ENCODE assay signal across 7 cellular contexts in the genomic region with DNA sequence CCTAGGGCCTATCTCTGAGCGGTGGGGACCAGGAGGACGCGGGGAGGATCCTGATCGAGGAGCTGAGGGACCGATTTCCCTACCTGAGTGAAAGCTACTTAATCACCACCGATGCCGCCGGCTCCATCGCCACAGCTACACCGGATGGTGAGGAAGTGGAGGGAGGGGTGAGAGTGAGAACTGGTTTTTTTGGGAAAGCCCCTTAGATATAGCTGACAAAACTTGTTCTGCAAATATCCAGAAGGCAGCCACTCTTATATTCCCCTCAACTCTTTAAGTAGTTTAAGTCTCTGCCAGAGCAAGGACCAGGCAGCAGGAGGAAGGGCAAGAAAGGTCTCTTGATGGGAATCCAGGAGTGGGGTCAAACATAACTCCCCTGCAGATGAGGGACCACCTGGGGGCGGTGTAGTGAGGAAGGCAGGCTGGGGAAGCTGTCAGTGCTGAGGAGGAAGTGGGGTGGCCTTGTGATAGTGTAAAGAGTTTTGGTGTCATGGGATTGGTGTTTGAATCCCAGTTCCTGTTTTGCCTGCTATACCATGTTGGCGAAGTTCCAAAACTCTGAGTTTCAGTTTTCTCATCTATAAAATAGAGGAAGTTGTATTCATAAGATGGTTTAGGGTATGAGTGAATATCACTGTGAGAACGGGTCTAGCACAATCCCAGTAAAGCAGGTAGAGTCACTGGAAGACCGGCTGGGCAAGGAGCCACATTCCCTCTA.
DNase-seq lines count a peak whose midpoint lies in the region; ATAC-seq and FAIRE-seq lines count a peak whose summit lies in the region.

No MANE protein-coding gene starts in this region.

- H3K27me3 ChIP-seq in duodenal mucosa (ENCODE audit: control insufficient read depth in 1 of 2, insufficient read depth in 2 of 2, low read length in 2 of 2), result no peaks in the 10 kb centered on the region

- ATAC-seq in GM19324 (IDR thresholded peaks at IDR 0.05; ENCODE audit: low FRiP score, unreplicated experiment), result peak; percentile 28
- peak; percentile 60 for ATAC-seq in HG03378 (IDR thresholded peaks at IDR 0.05; ENCODE audit: unreplicated experiment)

- FAIRE-seq in HTR-8/SVneo (lab: Jason Lieb, UNC), result no peak

- peaks cover 11 to 37% of the 10 kb centered on the region in 2 donors for H3K4me1 ChIP-seq in duodenal mucosa (ENCODE audit: control insufficient read depth in 1 of 2, insufficient read depth in 2 of 2, low read length in 2 of 2)

- peak overlapping the region; percentile 33 for H3K27ac ChIP-seq in duodenal mucosa (ENCODE audit: low read depth, low read length)

- H3K9me3 ChIP-seq in duodenal mucosa (ENCODE audit: control insufficient read depth in 1 of 2, low read length in 2 of 2), result no peaks in the 10 kb centered on the region

- H3K36me3 ChIP-seq in duodenal mucosa (ENCODE audit: control insufficient read depth in 1 of 2, insufficient read depth in 2 of 2, low read length in 2 of 2), result peaks cover 16 to 38% of the 10 kb centered on the region in 2 donors

- H3K4me3 ChIP-seq in duodenal mucosa (ENCODE audit: low read depth in 1 of 2, low read length in 2 of 2), result peak overlapping the region; percentile 3 to 19

- DNase-seq in activated CD4-positive, CD25-positive, alpha-beta regulatory T cell treated with anti-CD3 and anti-CD28 coated beads, Interleukin-2, amount 50 U/mL, for 16 hours (ENCODE audit: low read depth, low spot score), result peak; percentile 36
- DNase-seq in stimulated activated CD4-positive, alpha-beta T cell treated with anti-CD3 and anti-CD28 coated beads, Interleukin-15, amount 100 ng/mL, for 48 hours (ENCODE audit: low read depth in 2 of 2), result peak; percentile 36 to 45
- DNase-seq in NCI-H187 (lab: John Stamatoyannopoulos, UW) (no peak), HTR-8/SVneo (ENCODE audit: insufficient read length, low spot score) (no peak)

- H3K9ac ChIP-seq in duodenal mucosa (ENCODE audit: low read depth in 1 of 2, low read length in 2 of 2), result no peak overlapping the region

Comparison
In these comparisons a context has a peak if more than half of its experiments do, and no peak if none do; other contexts are left out.
1. DNase-seq: peak in activated CD4-positive, CD25-positive, alpha-beta regulatory T cell treated with anti-CD3 and anti-CD28 coated beads, Interleukin-2, amount 50 U/mL, for 16 hours (single experiment) and stimulated activated CD4-positive, alpha-beta T cell treated with anti-CD3 and anti-CD28 coated beads, Interleukin-15, amount 100 ng/mL, for 48 hours (2 of 2); none in NCI-H187 (0 of 2) and HTR-8/SVneo (single experiment).